Comparison of ENCODE assay signal across 8 cellular contexts in genomic region chr2:73823916-73824523, GRCh38. TPM values are rescaled to one million over a fixed set of nuclear protein-coding genes. Genes with fewer than 3 reads are reported as not detected.
A peak's percentile ranks its signal among the peaks of the same experiment; 100 is the strongest.
DNase-seq lines count a peak whose midpoint lies in the region; ATAC-seq and TF ChIP-seq lines count a peak whose summit lies in the region.

No MANE protein-coding gene starts in this region.

- H3K27me3 ChIP-seq in GM23248 (replicated peaks; ENCODE audit: insufficient read depth) (0 out of 2 replicates have a peak, but pooled peaks cover 15% of the 10 kb centered on the region), gastrocnemius medialis (no peaks in the 10 kb centered on the region)

- WGBS in GM23248 (ENCODE audit: low coverage in 1 of 2, low lambda C conversion rate in 2 of 2, missing lambda C conversion rate in 2 of 2), 2 experiments: 2 to 3% methylated on average over 3 of the region's 3 CpGs

- no peaks in the 10 kb centered on the region for H4K20me1 ChIP-seq in GM23248 (ENCODE audit: insufficient read depth)

- no peak for TF ChIP-seq POLR2A in gastrocnemius medialis (IDR thresholded peaks at IDR 0.05)

- no peak overlapping the region for H3K4me3 ChIP-seq in GM23248
- no peak overlapping the region for H3K4me3 ChIP-seq in gastrocnemius medialis

- H3K9me2 ChIP-seq in GM23248 (ENCODE audit: insufficient read depth): no peaks in the 10 kb centered on the region

- DNase-seq in CD1c-positive myeloid dendritic cell (ENCODE audit: extremely low spot score) (peak; percentile 81), GM23248 (peak; percentile 79), NCI-H2196 (lab: John Stamatoyannopoulos, UW; ENCODE audit: unreplicated experiment) (peak; percentile 35), glomerular endothelial cell (ENCODE audit: extremely low read depth, low read depth, low spot score) (peak; percentile 75), gastrocnemius medialis (peak in 1 of 2 donors; percentile 24)
- DNase-seq in activated CD8-positive, alpha-beta memory T cell treated with anti-CD3 and anti-CD28 coated beads, Interleukin-2, amount 50 U/mL, for 48 hours: no peak
- no peak for DNase-seq in activated naive CD4-positive, alpha-beta T cell treated with anti-CD3 and anti-CD28 coated beads, Interleukin-2, amount 50 U/mL, for 16 hours

- intact Hi-C loops in gastrocnemius medialis (cut with DNase I; ENCODE audit: low total_unique reads): loop anchor here (10.0 kb wide), 6 partner anchors 161 to 571 kb away; partner anchors contain the start of genes BOLA3, MOB1A and TET3

- H3K4me1 ChIP-seq in GM23248 (ENCODE audit: insufficient read depth) (peaks cover 9% of the 10 kb centered on the region), gastrocnemius medialis (peaks cover 4 to 6% of the 10 kb centered on the region in 2 donors)

- H3F3A ChIP-seq in GM23248 (ENCODE audit: insufficient read depth): peaks cover 14% of the 10 kb centered on the region

- peak; percentile 87 for TF ChIP-seq CTCF in VCaP (conservative IDR thresholded peaks at IDR 0.05)
- peak; percentile 61 to 81 (median 65) for TF ChIP-seq CTCF in gastrocnemius medialis (IDR thresholded peaks at IDR 0.05 in 4 of 5, conservative IDR thresholded peaks at IDR 0.05 in 1 of 5)

- no peak overlapping the region for H3K9ac ChIP-seq in GM23248

- no peak for ATAC-seq in gastrocnemius medialis

- H2AFZ ChIP-seq in GM23248: no peak overlapping the region

- H3K27ac ChIP-seq in GM23248 (no peak overlapping the region), VCaP (no peak overlapping the region), gastrocnemius medialis (no peak overlapping the region)

- in situ Hi-C loops in GM23248 (cut with MboI) (no loop called here), gastrocnemius medialis (cut with MboI; ENCODE audit: low sequenced_read_pairs in 4 of 4) (loop anchor here in 3 of 4 donors (10.0 to 25.0 kb wide), 3 partner anchors 101 to 513 kb away; partner anchors contain the start of genes SLC4A5 (in 2 of the 3) and DGUOK (in 1 of the 3))

- no peak overlapping the region for H3K4me2 ChIP-seq in GM23248 (ENCODE audit: unreplicated experiment)

- H3K9me3 ChIP-seq in GM23248 (ENCODE audit: low read depth) (no peaks in the 10 kb centered on the region), gastrocnemius medialis (no peaks in the 10 kb centered on the region)

- H3K79me2 ChIP-seq in GM23248 (ENCODE audit: insufficient read depth): no peaks in the 10 kb centered on the region

- H3K36me3 ChIP-seq in GM23248 (ENCODE audit: low read depth) (no peaks in the 10 kb centered on the region), gastrocnemius medialis (no peaks in the 10 kb centered on the region)

RNA-seq across cellular contexts. Expression of gene STAMBP, which starts 4.7 kb away (rescaled TPM):
- total RNA-seq in GM23248 (2014; rRNA removed; shearing (Covaris generic)): 16.8 and 24.4 TPM in 2 replicates
- 35.9 and 36.0 TPM in 2 replicates for polyA plus RNA-seq in GM23248 (2016; fragmentation: Nextera tagmentation; extraction: Ambion mirVana)
- 24.0 and 25.2 TPM in 2 replicates for total RNA-seq in glomerular endothelial cell
- 10 to 100 TPM; 38.0 to 85.4 (median 67.1) TPM for total RNA-seq in gastrocnemius medialis

RNA-seq across cellular contexts. Expression of gene C2orf78, which starts 40.0 kb away (rescaled TPM):
- total RNA-seq in GM23248 (2014; rRNA removed; shearing (Covaris generic)): not detected in 2 replicates
- not detected in 2 replicates for polyA plus RNA-seq in GM23248 (2016; fragmentation: Nextera tagmentation; extraction: Ambion mirVana)
- total RNA-seq in glomerular endothelial cell (not detected in 2 replicates), gastrocnemius medialis (under 1 TPM in 1 of 4 donors, not detected in 3; 0.16 TPM)

RNA-seq across cellular contexts. Expression of gene DUSP11, which starts 44.1 kb away (rescaled TPM):
- 37.3 and 58.3 TPM in 2 replicates for total RNA-seq in GM23248 (2014; rRNA removed; shearing (Covaris generic))
- 56.0 and 60.2 TPM in 2 replicates for polyA plus RNA-seq in GM23248 (2016; fragmentation: Nextera tagmentation; extraction: Ambion mirVana)
- total RNA-seq in glomerular endothelial cell (26.4 and 38.2 TPM in 2 replicates), gastrocnemius medialis (10 to 100 TPM; 13.6 to 15.8 (median 14.7) TPM)

Comparison
In these comparisons a context has a peak if more than half of its experiments do, and no peak if none do; other contexts are left out.
1. DNase-seq: peak in CD1c-positive myeloid dendritic cell (single experiment), GM23248 (single experiment), NCI-H2196 (single experiment) and glomerular endothelial cell (single experiment); none in activated CD8-positive, alpha-beta memory T cell treated with anti-CD3 and anti-CD28 coated beads, Interleukin-2, amount 50 U/mL, for 48 hours (single experiment) and activated naive CD4-positive, alpha-beta T cell treated with anti-CD3 and anti-CD28 coated beads, Interleukin-2, amount 50 U/mL, for 16 hours (single experiment).